ENCODE assay signal across 8 cellular contexts in the genomic region with DNA sequence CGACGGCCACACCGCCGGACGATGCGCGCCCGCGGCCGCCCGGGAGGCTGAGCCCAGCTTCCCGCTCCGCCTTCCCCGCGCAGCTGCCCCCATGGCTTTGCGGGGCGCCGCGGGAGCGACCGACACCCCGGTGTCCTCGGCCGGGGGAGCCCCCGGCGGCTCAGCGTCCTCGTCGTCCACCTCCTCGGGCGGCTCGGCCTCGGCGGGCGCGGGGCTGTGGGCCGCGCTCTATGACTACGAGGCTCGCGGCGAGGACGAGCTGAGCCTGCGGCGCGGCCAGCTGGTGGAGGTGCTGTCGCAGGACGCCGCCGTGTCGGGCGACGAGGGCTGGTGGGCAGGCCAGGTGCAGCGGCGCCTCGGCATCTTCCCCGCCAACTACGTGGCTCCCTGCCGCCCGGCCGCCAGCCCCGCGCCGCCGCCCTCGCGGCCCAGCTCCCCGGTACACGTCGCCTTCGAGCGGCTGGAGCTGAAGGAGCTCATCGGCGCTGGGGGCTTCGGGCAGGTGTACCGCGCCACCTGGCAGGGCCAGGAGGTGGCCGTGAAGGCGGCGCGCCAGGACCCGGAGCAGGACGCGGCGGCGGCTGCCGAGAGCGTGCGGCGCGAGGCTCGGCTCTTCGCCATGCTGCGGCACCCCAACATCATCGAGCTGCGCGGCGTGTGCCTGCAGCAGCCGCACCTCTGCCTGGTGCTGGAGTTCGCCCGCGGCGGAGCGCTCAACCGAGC. TPM values are rescaled to one million over a fixed set of nuclear protein-coding genes. Genes with fewer than 3 reads are reported as not detected.
DNase-seq lines count a peak whose midpoint lies in the region; ATAC-seq, FAIRE-seq and TF ChIP-seq lines count a peak whose summit lies in the region.

No MANE protein-coding gene starts in this region.

- H3K36me3 Mint-ChIP-seq in naive thymus-derived CD4-positive, alpha-beta T cell = no peaks in the 10 kb centered on the region

- intact Hi-C loops in endothelial cell of umbilical vein (cut with micrococcal nuclease) (no loop called here), upper lobe of right lung (cut with DNase I) (no loop called here)
- intact Hi-C loops in naive thymus-derived CD4-positive, alpha-beta T cell (cut with micrococcal nuclease) = loop anchor here (1.0 to 5.0 kb wide), 4 partner anchors 33 to 1149 kb away; a partner anchor contains a TSS

- TF ChIP-seq CTCF in DND-41 (IDR thresholded peaks at IDR 0.05; ENCODE audit: borderline replicate concordance, extremely low read depth, low read length, poor library complexity, severe bottlenecking) (no peak), endothelial cell of umbilical vein (IDR thresholded peaks at IDR 0.05; ENCODE audit: extremely low read depth in 1 of 2, insufficient read depth in 1 of 2, low read depth in 1 of 2, low read length in 2 of 2) (no peak), upper lobe of right lung (IDR thresholded peaks at IDR 0.05) (no peak)

- H3K9ac ChIP-seq in DND-41 (ENCODE audit: low read depth, low read length) (peak overlapping the region; percentile 49; the same call in 1 of the 2 replicates), endothelial cell of umbilical vein (replicated peaks; ENCODE audit: extremely low read depth, insufficient read depth, low read length) (peak overlapping the region; percentile 42)

- H3K4me3 ChIP-seq in DND-41 (ENCODE audit: low read depth in 1 of 2, low read length in 2 of 2) (peak overlapping the region in 1 of 2 experiments; percentile 55; a peak in 3 of 4 replicates), endothelial cell of umbilical vein (replicated peaks in 1 of 3; ENCODE audit: insufficient read depth in 1 of 3, low read depth in 1 of 3, low read length in 3 of 3) (peak overlapping the region; percentile 9 to 58 (median 32)), upper lobe of right lung (peak overlapping the region; percentile 63)
- H3K4me3 ChIP-seq in naive thymus-derived CD4-positive, alpha-beta T cell (ENCODE audit: low read length) = peak overlapping the region; percentile 62

- H3K9me3 Mint-ChIP-seq in naive thymus-derived CD4-positive, alpha-beta T cell = peaks cover 0 to 3% (median 0%) of the 10 kb centered on the region in 11 donors

- POLR2A ChIA-PET in endothelial cell of umbilical vein (lab: Charles Lee) = no interaction called here
- POLR2A ChIA-PET in naive thymus-derived CD4-positive, alpha-beta T cell (lab: Charles Lee) = interaction anchor here (0.6 to 0.7 kb wide), 2 partner anchors 48 to 378 kb away, joined by 3 to 4 read pairs; no protein-coding TSS in a partner anchor

- CTCF ChIA-PET in endothelial cell of umbilical vein (lab: Charles Lee) = no interaction called here
- CTCF ChIA-PET in naive thymus-derived CD4-positive, alpha-beta T cell (lab: Charles Lee) = no interaction called here

- dilution Hi-C loops in endothelial cell of umbilical vein (cut with MboI; ENCODE audit: extremely low pct_ligation_motif_present, low sequenced_read_pairs) = no loop called here

- DNase-seq in DND-41 (peak; percentile 6), HPDE6-E6E7 (ENCODE audit: extremely low spot score) (peak; percentile 29), endothelial cell of umbilical vein (ENCODE audit: low read depth, low spot score) (peak; percentile 10), upper lobe of right lung (peak; percentile 78), NOMO-1 treated with dmso at 0.1 percent for 144 hours (lab: John Stamatoyannopoulos, UW; ENCODE audit: unreplicated experiment) (no peak)
- DNase-seq in activated CD4-positive, alpha-beta T cell treated with anti-CD3 and anti-CD28 coated beads for 48 hours = peak; percentile 37
- peak in 8 of 9 donors; percentile 17 to 44 (median 33) for DNase-seq in naive thymus-derived CD4-positive, alpha-beta T cell

- H3K27ac ChIP-seq in DND-41 (ENCODE audit: low read length) (no peak overlapping the region), endothelial cell of umbilical vein (ENCODE audit: insufficient read depth, low read depth, low read length) (no peak overlapping the region), upper lobe of right lung (peak overlapping the region; percentile 80)
- no peak overlapping the region for H3K27ac ChIP-seq in naive thymus-derived CD4-positive, alpha-beta T cell (ENCODE audit: low read depth, low read length)

- H3K9me1 ChIP-seq in endothelial cell of umbilical vein (replicated peaks; ENCODE audit: control insufficient read depth, extremely low read depth, insufficient read depth, low read length) = no peaks in the 10 kb centered on the region

- H3K79me2 ChIP-seq in DND-41 (ENCODE audit: insufficient read depth, low read length) (no peaks in the 10 kb centered on the region), endothelial cell of umbilical vein (ENCODE audit: control insufficient read depth, insufficient read depth, low read length) (no peaks in the 10 kb centered on the region)

- H3K27me3 ChIP-seq in DND-41 (ENCODE audit: insufficient read depth, low read length, poor library complexity) = peaks cover 2% of the 10 kb centered on the region
- H3K27me3 ChIP-seq in endothelial cell of umbilical vein (ENCODE audit: control insufficient read depth in 2 of 2, insufficient read depth in 2 of 2, low read length in 2 of 2) = no peaks in the 10 kb centered on the region
- H3K27me3 ChIP-seq in naive thymus-derived CD4-positive, alpha-beta T cell (ENCODE audit: control insufficient read depth in 2 of 2, insufficient read depth in 2 of 2, low read length in 2 of 2) = no peaks in the 10 kb centered on the region
- H3K27me3 ChIP-seq in upper lobe of right lung = peaks cover 6% of the 10 kb centered on the region

- TF ChIP-seq POLR2A in endothelial cell of umbilical vein (IDR thresholded peaks at IDR 0.05; ENCODE audit: low read depth, low read length) = no peak

- peak overlapping the region; percentile 65 for H2AFZ ChIP-seq in DND-41 (ENCODE audit: low read depth, low read length)
- peak overlapping the region; percentile 85 for H2AFZ ChIP-seq in endothelial cell of umbilical vein (ENCODE audit: low read depth, low read length)

- H3K36me3 ChIP-seq in DND-41 (ENCODE audit: insufficient read depth, low read length) = no peaks in the 10 kb centered on the region
- no peaks in the 10 kb centered on the region for H3K36me3 ChIP-seq in endothelial cell of umbilical vein (ENCODE audit: control insufficient read depth in 2 of 2, extremely low read depth in 1 of 2, insufficient read depth in 2 of 2, low read length in 2 of 2)
- H3K36me3 ChIP-seq in naive thymus-derived CD4-positive, alpha-beta T cell (ENCODE audit: control insufficient read depth in 2 of 3, insufficient read depth in 3 of 3, low read length in 3 of 3) = no peaks in the 10 kb centered on the region
- H3K36me3 ChIP-seq in upper lobe of right lung = no peaks in the 10 kb centered on the region

- peaks cover 4 to 19% (median 8%) of the 10 kb centered on the region in 7 donors for H3K4me1 Mint-ChIP-seq in naive thymus-derived CD4-positive, alpha-beta T cell

- no peak overlapping the region for H3K27ac Mint-ChIP-seq in naive thymus-derived CD4-positive, alpha-beta T cell

- no TSS peak for BruUV-seq in endothelial cell of umbilical vein (replicated peaks; lab: Mats Ljungman, UMichigan)

- peak; percentile 34 for ATAC-seq in DND-41 (ENCODE audit: insufficient read depth, low read depth)
- peak; percentile 26 for ATAC-seq in GM21360 (IDR thresholded peaks at IDR 0.05; ENCODE audit: unreplicated experiment)
- ATAC-seq in naive thymus-derived CD4-positive, alpha-beta T cell = peak; percentile 19
- peak; percentile 49 for ATAC-seq in upper lobe of right lung

- H3K4me3 Mint-ChIP-seq in naive thymus-derived CD4-positive, alpha-beta T cell = peak overlapping the region in 5 of 10 donors; percentile 54 to 80 (median 62)

- H4K20me1 ChIP-seq in DND-41 (ENCODE audit: insufficient read depth, low read length) (no peaks in the 10 kb centered on the region), endothelial cell of umbilical vein (replicated peaks; ENCODE audit: control insufficient read depth, extremely low read depth, insufficient read depth, low read length) (no peaks in the 10 kb centered on the region)

- H3K4me1 ChIP-seq in DND-41 (ENCODE audit: insufficient read depth, low read length) (peaks cover 14% of the 10 kb centered on the region), endothelial cell of umbilical vein (ENCODE audit: control insufficient read depth, extremely low read depth, insufficient read depth, low read length) (peaks cover 5% of the 10 kb centered on the region), upper lobe of right lung (peaks cover 6% of the 10 kb centered on the region)
- H3K4me1 ChIP-seq in naive thymus-derived CD4-positive, alpha-beta T cell (ENCODE audit: control insufficient read depth in 2 of 2, insufficient read depth in 2 of 2, low read length in 2 of 2) = peaks cover 6 to 8% of the 10 kb centered on the region in 2 donors

- H3K27me3 Mint-ChIP-seq in naive thymus-derived CD4-positive, alpha-beta T cell = peaks cover 9 to 44% (median 11%) of the 10 kb centered on the region in 5 donors

- H3K9me3 ChIP-seq in DND-41 (ENCODE audit: insufficient read depth, low read length, severe bottlenecking) (no peaks in the 10 kb centered on the region), endothelial cell of umbilical vein (replicated peaks; ENCODE audit: control insufficient read depth, insufficient read depth, low read length) (no peaks in the 10 kb centered on the region), upper lobe of right lung (no peaks in the 10 kb centered on the region)
- H3K9me3 ChIP-seq in naive thymus-derived CD4-positive, alpha-beta T cell (ENCODE audit: control insufficient read depth in 2 of 3, low read length in 3 of 3) = no peaks in the 10 kb centered on the region

- no peak for FAIRE-seq in endothelial cell of umbilical vein (lab: Jason Lieb, UNC)

- peak overlapping the region; percentile 84 for H3K4me2 ChIP-seq in DND-41 (ENCODE audit: insufficient read depth, low read length)
- H3K4me2 ChIP-seq in endothelial cell of umbilical vein (ENCODE audit: insufficient read depth, low read length) = peak overlapping the region; percentile 26

RNA-seq across cellular contexts. Expression of a gene that starts 0.6 kb away (rescaled TPM):
- 0.74 and 0.95 TPM in 2 replicates for total RNA-seq in endothelial cell of umbilical vein
- polyA plus RNA-seq in endothelial cell of umbilical vein = 0.48 and 0.65 TPM in 2 replicates
- 0.39 and 0.42 TPM in 2 replicates for polyA plus RNA-seq in endothelial cell of umbilical vein (2011; cell fraction: cytosol; rRNA removed)
- polyA plus RNA-seq in endothelial cell of umbilical vein (2011; cell fraction: nucleus; rRNA removed) = 1.6 and 1.7 TPM in 2 replicates
- polyA plus RNA-seq in endothelial cell of umbilical vein (2012) = 0.39 and 0.42 TPM in 2 replicates
- polyA minus RNA-seq in endothelial cell of umbilical vein = 0.68 and 1.2 TPM in 2 replicates
- polyA minus RNA-seq in endothelial cell of umbilical vein (2011; cell fraction: cytosol; rRNA and poly(A)+ RNA removed) = 17.5 TPM
- polyA minus RNA-seq in endothelial cell of umbilical vein (2011; cell fraction: nucleus; rRNA and poly(A)+ RNA removed) = 0.87 and 1.6 TPM in 2 replicates
- 1 to 10 TPM in 1 of 5 experiments, under 1 TPM in 4; 0.65 to 1.0 (median 0.91) TPM for total RNA-seq in naive thymus-derived CD4-positive, alpha-beta T cell
- polyA plus RNA-seq in naive thymus-derived CD4-positive, alpha-beta T cell = under 1 TPM; 0.12 to 0.47 TPM
- total RNA-seq in upper lobe of right lung = 9.1 TPM

RNA-seq across cellular contexts. Expression of a gene that starts 32.6 kb away (rescaled TPM):
- total RNA-seq in endothelial cell of umbilical vein (6.6 and 7.6 TPM in 2 replicates), upper lobe of right lung (6.8 TPM)
- 7.6 and 11.0 TPM in 2 replicates for polyA plus RNA-seq in endothelial cell of umbilical vein
- polyA plus RNA-seq in endothelial cell of umbilical vein (2011; cell fraction: cytosol; rRNA removed) = 4.8 and 7.2 TPM in 2 replicates
- 26.0 and 28.3 TPM in 2 replicates for polyA plus RNA-seq in endothelial cell of umbilical vein (2011; cell fraction: nucleus; rRNA removed)
- polyA plus RNA-seq in endothelial cell of umbilical vein (2012) = 7.0 and 7.4 TPM in 2 replicates
- 33.8 and 41.7 TPM in 2 replicates for polyA minus RNA-seq in endothelial cell of umbilical vein
- polyA minus RNA-seq in endothelial cell of umbilical vein (2011; cell fraction: cytosol; rRNA and poly(A)+ RNA removed) = 17.3 TPM
- 54.0 and 96.5 TPM in 2 replicates for polyA minus RNA-seq in endothelial cell of umbilical vein (2011; cell fraction: nucleus; rRNA and poly(A)+ RNA removed)
- 10 to 100 TPM; 43.0 to 61.8 (median 46.8) TPM for total RNA-seq in naive thymus-derived CD4-positive, alpha-beta T cell
- polyA plus RNA-seq in naive thymus-derived CD4-positive, alpha-beta T cell = 1 to 10 TPM; 4.1 to 5.3 TPM

Comparison
In these comparisons a context has a peak if more than half of its experiments do, and no peak if none do; other contexts are left out.
1. intact Hi-C loops: an anchor here in naive thymus-derived CD4-positive, alpha-beta T cell (1.0 to 5.0 kb wide); none called in endothelial cell of umbilical vein and upper lobe of right lung.